1 cellular context compared by ENCODE assay signal in the genomic region with DNA sequence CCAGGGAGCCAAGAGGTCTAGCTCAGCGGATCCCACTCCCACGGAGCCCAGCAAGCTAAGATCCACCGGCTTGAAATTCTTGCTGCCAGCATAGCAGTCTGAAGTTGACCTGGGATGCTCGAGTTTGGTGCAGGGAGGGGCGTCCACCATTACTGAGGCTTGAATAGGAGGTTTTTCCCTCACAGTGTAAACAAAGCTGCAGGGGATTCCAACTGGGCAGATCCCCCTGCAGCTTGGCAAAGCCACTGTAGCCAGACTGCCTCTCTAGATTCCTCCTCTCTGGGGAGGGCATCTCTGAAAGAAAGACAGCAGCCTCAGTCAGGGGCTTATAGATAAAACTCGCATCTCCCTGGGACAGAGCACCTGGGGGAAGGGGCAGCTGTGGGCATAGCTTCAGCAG.
TF ChIP-seq lines count a peak whose summit lies in the region.

No MANE protein-coding gene starts in this region.

TF ChIP-seq in HEK293, 187 proteins besides CTCF, POLR2A, EP300 and RAD21:
- TF ChIP-seq PRDM10 (tag by site-specific recombination; IDR thresholded peaks at IDR 0.05), result peak; percentile 54
- TF ChIP-seq ZIC2 (tag by site-specific recombination; IDR thresholded peaks at IDR 0.05), result peak; percentile 70
- TF ChIP-seq GLIS1 (tag by site-specific recombination; IDR thresholded peaks at IDR 0.05), result peak; percentile 72
